ENCODE assay signal across 15 cellular contexts in genomic region chr1:109235137-109235536, GRCh38. TPM values are rescaled to one million over a fixed set of nuclear protein-coding genes. Genes with fewer than 3 reads are reported as not detected.
"Had no signal": no experiment of that assay in that cellular context is flagged by ENCODE, and none has a peak within 500 bp of the region (broad histone marks: within the 10 kb centered on the region; RNA-seq: fewer than 3 reads in every experiment).

No MANE protein-coding gene starts in this region.

- ATAC-seq: activated T-cell treated with anti-CD3 and anti-CD28 coated beads, Interleukin-2, amount 50 U/mL, for 72 hours; left lung; right cardiac atrium; stimulated activated naive CD8-positive, alpha-beta T cell treated with anti-CD3 and anti-CD28 coated beads, Interleukin-15, amount 100 ng/mL, for 72 hours had no signal

- DNase-seq: activated B cell treated with CpG ODN at 0.5 μM for 24 hours; activated T-cell treated with anti-CD3 and anti-CD28 coated beads, Interleukin-2, amount 50 U/mL, for 72 hours; cerebellar nuclear complex; cortex of kidney; right cardiac atrium; SHP77; stimulated activated naive CD8-positive, alpha-beta T cell treated with anti-CD3 and anti-CD28 coated beads, Interleukin-15, amount 100 ng/mL, for 72 hours; trophoblast cell had no signal

- H3K4me3 ChIP-seq: ascending aorta, left lung, prostate gland, SK-N-MC, skin epidermis had no signal

- H3K9me3 Mint-ChIP-seq: activated B cell treated with CpG ODN at 0.5 μM for 24 hours; activated T-cell treated with anti-CD3 and anti-CD28 coated beads, Interleukin-2, amount 50 U/mL, for 72 hours; mesothelial cell of epicardium; neural crest cell; stimulated activated naive CD8-positive, alpha-beta T cell treated with anti-CD3 and anti-CD28 coated beads, Interleukin-15, amount 100 ng/mL, for 72 hours had no signal

- H3K27ac ChIP-seq: ascending aorta, left lung, prostate gland, SK-N-MC, skin epidermis had no signal

- H3K27me3 Mint-ChIP-seq: activated B cell treated with CpG ODN at 0.5 μM for 24 hours; stimulated activated naive CD8-positive, alpha-beta T cell treated with anti-CD3 and anti-CD28 coated beads, Interleukin-15, amount 100 ng/mL, for 72 hours had no signal

- H3K27ac Mint-ChIP-seq: activated B cell treated with CpG ODN at 0.5 μM for 24 hours; activated T-cell treated with anti-CD3 and anti-CD28 coated beads, Interleukin-2, amount 50 U/mL, for 72 hours; mesothelial cell of epicardium; stimulated activated naive CD8-positive, alpha-beta T cell treated with anti-CD3 and anti-CD28 coated beads, Interleukin-15, amount 100 ng/mL, for 72 hours had no signal

- H3K9me3 ChIP-seq: ascending aorta, left lung, prostate gland had no signal

- H3K4me3 Mint-ChIP-seq: activated B cell treated with CpG ODN at 0.5 μM for 24 hours; activated T-cell treated with anti-CD3 and anti-CD28 coated beads, Interleukin-2, amount 50 U/mL, for 72 hours; mesothelial cell of epicardium; neural crest cell; stimulated activated naive CD8-positive, alpha-beta T cell treated with anti-CD3 and anti-CD28 coated beads, Interleukin-15, amount 100 ng/mL, for 72 hours had no signal

- H3K27me3 ChIP-seq: ascending aorta, left lung had no signal

- H3K4me1 ChIP-seq: ascending aorta, prostate gland had no signal

RNA-seq across cellular contexts. Expression of gene PSRC1, which starts 47.8 kb away (rescaled TPM):
- total RNA-seq: activated B cell treated with CpG ODN at 0.5 μM for 24 hours had no signal
